ENCODE assay signal across 1 cellular context in genomic region chr10:69800109-69800508, GRCh38.
TF ChIP-seq lines count a peak whose summit lies in the region.

No MANE protein-coding gene starts in this region.

TF ChIP-seq in HepG2, 621 proteins besides CTCF, POLR2A, EP300 and RAD21 (continued from another document):
- no peak for TF ChIP-seq ISX (CRISPR knock-in tag; conservative IDR thresholded peaks at IDR 0.05)
- TF ChIP-seq ZNF331 (CRISPR knock-in tag; IDR thresholded peaks at IDR 0.05): no peak
- no peak for TF ChIP-seq MTA3 (CRISPR knock-in tag; IDR thresholded peaks at IDR 0.05)
- TF ChIP-seq, protein P1, sequence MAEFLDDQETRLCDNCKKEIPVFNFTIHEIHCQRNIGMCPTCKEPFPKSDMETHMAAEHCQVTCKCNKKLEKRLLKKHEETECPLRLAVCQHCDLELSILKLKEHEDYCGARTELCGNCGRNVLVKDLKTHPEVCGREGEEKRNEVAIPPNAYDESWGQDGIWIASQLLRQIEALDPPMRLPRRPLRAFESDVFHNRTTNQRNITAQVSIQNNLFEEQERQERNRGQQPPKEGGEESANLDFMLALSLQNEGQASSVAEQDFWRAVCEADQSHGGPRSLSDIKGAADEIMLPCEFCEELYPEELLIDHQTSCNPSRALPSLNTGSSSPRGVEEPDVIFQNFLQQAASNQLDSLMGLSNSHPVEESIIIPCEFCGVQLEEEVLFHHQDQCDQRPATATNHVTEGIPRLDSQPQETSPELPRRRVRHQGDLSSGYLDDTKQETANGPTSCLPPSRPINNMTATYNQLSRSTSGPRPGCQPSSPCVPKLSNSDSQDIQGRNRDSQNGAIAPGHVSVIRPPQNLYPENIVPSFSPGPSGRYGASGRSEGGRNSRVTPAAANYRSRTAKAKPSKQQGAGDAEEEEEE (CRISPR knock-in tag; IDR thresholded peaks at IDR 0.05; ENCODE audit: borderline replicate concordance): no peak
- TF ChIP-seq ZNF577 (CRISPR knock-in tag; IDR thresholded peaks at IDR 0.05; ENCODE audit: borderline replicate concordance, low read depth): no peak
- TF ChIP-seq MZF1 (CRISPR knock-in tag; IDR thresholded peaks at IDR 0.05; ENCODE audit: borderline replicate concordance): no peak
TF ChIP-seq in HepG2: peak in this region for 7.
